25 cellular contexts compared by ENCODE assay signal in the genomic region with DNA sequence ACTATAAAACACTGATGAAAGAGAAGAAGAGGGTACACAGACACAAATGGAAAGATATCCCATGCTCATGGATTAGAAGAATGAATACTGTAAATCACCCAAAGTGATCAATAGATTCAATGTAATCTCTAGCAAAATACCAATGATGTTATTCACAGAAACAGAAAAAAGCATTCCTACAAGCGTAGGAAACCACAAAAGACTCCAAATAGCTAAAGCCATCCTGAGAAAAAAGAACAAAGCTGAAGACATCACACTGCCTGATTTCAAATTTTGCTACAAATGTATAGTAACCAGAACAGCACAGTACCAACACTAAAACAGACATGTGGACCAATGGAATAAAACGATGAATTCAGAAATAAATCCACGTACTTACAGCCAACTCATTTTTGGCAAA. TPM values are rescaled to one million over a fixed set of nuclear protein-coding genes. Genes with fewer than 3 reads are reported as not detected.
DNase-seq lines count a peak whose midpoint lies in the region; ATAC-seq, FAIRE-seq and TF ChIP-seq lines count a peak whose summit lies in the region.
"Had no signal": no experiment of that assay in that cellular context is flagged by ENCODE, and none has a peak within 500 bp of the region (broad histone marks: within the 10 kb centered on the region; RNA-seq: fewer than 3 reads in every experiment).

No MANE protein-coding gene starts in this region.

- H3K4me1 ChIP-seq in astrocyte (ENCODE audit: insufficient read depth, low read length) (peaks cover 27% of the 10 kb centered on the region), smooth muscle cell (ENCODE audit: low read depth) (peaks cover 10% of the 10 kb centered on the region)
- H3K4me1 ChIP-seq: BE2C had no signal

- H3K9me3 Mint-ChIP-seq in natural killer cell (peaks cover 9 to 19% of the 10 kb centered on the region in 2 donors), astrocyte (ENCODE audit: unreplicated experiment) (peaks cover 14% of the 10 kb centered on the region)
- H3K9me3 Mint-ChIP-seq in natural killer cell treated with Interleukin-12 subunit alpha and Interleukin-12 subunit beta and Interleukin-15 and Interleukin-18, amount 100 ng/mL, for 72 hours, result peaks cover 15% of the 10 kb centered on the region
- H3K9me3 Mint-ChIP-seq in stimulated activated effector memory CD8-positive, alpha-beta T cell treated with anti-CD3 and anti-CD28 coated beads, Interleukin-12 subunit alpha, Interleukin-12 subunit beta, amount 100 ng/mL, for 72 hours, result peaks cover 16% of the 10 kb centered on the region

- no peaks in the 10 kb centered on the region for H3K9me3 ChIP-seq in astrocyte (ENCODE audit: insufficient read depth, low read depth, low read length)
- peaks cover 12% of the 10 kb centered on the region for H3K9me3 ChIP-seq in smooth muscle cell (replicated peaks; ENCODE audit: low read depth)
- H3K9me3 ChIP-seq: A549, BE2C had no signal

- H4K20me1 ChIP-seq in astrocyte (ENCODE audit: insufficient read depth, low read length) (no peaks in the 10 kb centered on the region), smooth muscle cell (ENCODE audit: low read depth) (no peaks in the 10 kb centered on the region)

- intact Hi-C loops in natural killer cell (cut with micrococcal nuclease), result no loop called here

- H3K4me3 Mint-ChIP-seq in natural killer cell (peak overlapping the region; percentile 14), astrocyte (ENCODE audit: unreplicated experiment) (no peak overlapping the region)
- H3K4me3 Mint-ChIP-seq in natural killer cell treated with Interleukin-12 subunit alpha and Interleukin-12 subunit beta and Interleukin-15 and Interleukin-18, amount 100 ng/mL, for 72 hours, result no peak overlapping the region
- H3K4me3 Mint-ChIP-seq in stimulated activated effector memory CD8-positive, alpha-beta T cell treated with anti-CD3 and anti-CD28 coated beads, Interleukin-12 subunit alpha, Interleukin-12 subunit beta, amount 100 ng/mL, for 72 hours, result no peak overlapping the region
- H3K4me3 Mint-ChIP-seq: CD8-positive, alpha-beta T cell had no signal

- H3K9ac ChIP-seq in astrocyte (ENCODE audit: low read length), result no peak overlapping the region
- no peak overlapping the region for H3K9ac ChIP-seq in smooth muscle cell (ENCODE audit: low read depth)
- H3K9ac ChIP-seq: GM23248 had no signal

- no peaks in the 10 kb centered on the region for H3K27me3 ChIP-seq in astrocyte (ENCODE audit: insufficient read depth, low read length)
- no peaks in the 10 kb centered on the region for H3K27me3 ChIP-seq in smooth muscle cell (ENCODE audit: low read depth)
- H3K27me3 ChIP-seq: BE2C had no signal

- H3K4me2 ChIP-seq in astrocyte (ENCODE audit: low read length) (no peak overlapping the region), smooth muscle cell (no peak overlapping the region)
- H3K4me2 ChIP-seq: A549 had no signal

- 82% methylated on average over 3 of the region's 3 CpGs for WGBS in smooth muscle cell (ENCODE audit: low lambda C conversion rate)

- no peak overlapping the region for H3K4me3 ChIP-seq in astrocyte (ENCODE audit: insufficient read depth, low read depth, low read length)
- H3K4me3 ChIP-seq in smooth muscle cell, result no peak overlapping the region
- H3K4me3 ChIP-seq: A549, GM12878, GM23248 had no signal

- H3K4me1 Mint-ChIP-seq in natural killer cell, result peaks cover 5 to 9% of the 10 kb centered on the region in 2 donors
- peaks cover 18 to 20% of the 10 kb centered on the region in 2 donors for H3K4me1 Mint-ChIP-seq in natural killer cell treated with Interleukin-12 subunit alpha and Interleukin-12 subunit beta and Interleukin-15 and Interleukin-18, amount 100 ng/mL, for 72 hours (ENCODE audit: low read depth in 2 of 2)
- H3K4me1 Mint-ChIP-seq in astrocyte (ENCODE audit: low read depth, unreplicated experiment), result peaks cover 45% of the 10 kb centered on the region
- peaks cover 22% of the 10 kb centered on the region for H3K4me1 Mint-ChIP-seq in stimulated activated effector memory CD8-positive, alpha-beta T cell treated with anti-CD3 and anti-CD28 coated beads, Interleukin-12 subunit alpha, Interleukin-12 subunit beta, amount 100 ng/mL, for 72 hours

- H3K79me2 ChIP-seq in astrocyte (ENCODE audit: insufficient read depth, low read length), result no peaks in the 10 kb centered on the region
- H3K79me2 ChIP-seq in smooth muscle cell (ENCODE audit: low read depth), result no peaks in the 10 kb centered on the region

- H3F3A ChIP-seq in smooth muscle cell (ENCODE audit: low read depth), result no peaks in the 10 kb centered on the region

- H2AFZ ChIP-seq in astrocyte (ENCODE audit: low read depth, low read length) (no peak overlapping the region), smooth muscle cell (ENCODE audit: low read depth) (peak overlapping the region; percentile 3)
- H2AFZ ChIP-seq: GM23248 had no signal

- no peak for ATAC-seq in natural killer cell
- no peak for ATAC-seq in natural killer cell treated with Interleukin-12 subunit alpha and Interleukin-12 subunit beta and Interleukin-15 and Interleukin-18, amount 100 ng/mL, for 72 hours
- ATAC-seq in stimulated activated effector memory CD8-positive, alpha-beta T cell treated with anti-CD3 and anti-CD28 coated beads, Interleukin-12 subunit alpha, Interleukin-12 subunit beta, amount 100 ng/mL, for 72 hours, result no peak
- ATAC-seq: A549; CD8-positive, alpha-beta T cell; GM12878 had no signal

- no peak for DNase-seq in natural killer cell
- no peak for DNase-seq in natural killer cell treated with Interleukin-12 subunit alpha and Interleukin-12 subunit beta and Interleukin-15 and Interleukin-18, amount 100 ng/mL, for 72 hours (ENCODE audit: low spot score)
- DNase-seq in astrocyte (ENCODE audit: low read depth), result peak; percentile 58
- DNase-seq in smooth muscle cell (lab: John Stamatoyannopoulos, UW; ENCODE audit: unreplicated experiment), result no peak
- no peak for DNase-seq in CD1c-positive myeloid dendritic cell (ENCODE audit: extremely low spot score)
- DNase-seq in stimulated activated effector memory CD8-positive, alpha-beta T cell treated with anti-CD3 and anti-CD28 coated beads, Interleukin-12 subunit alpha, Interleukin-12 subunit beta, amount 100 ng/mL, for 72 hours (ENCODE audit: low spot score in 2 of 2), result no peak
- DNase-seq: 8988T; ACHN; AML-193; BE2C; C1 segment of cervical spinal cord; Caco-2; CD4-positive, CD25-positive, alpha-beta regulatory T cell; CD8-positive, alpha-beta T cell; DMS153; DND-41; EL; GDM1; GM23248; H7; HCEC 1CT had no signal

- no peak overlapping the region for H3K27ac Mint-ChIP-seq in natural killer cell
- H3K27ac Mint-ChIP-seq in natural killer cell treated with Interleukin-12 subunit alpha and Interleukin-12 subunit beta and Interleukin-15 and Interleukin-18, amount 100 ng/mL, for 72 hours, result no peak overlapping the region
- peak overlapping the region; percentile 94 for H3K27ac Mint-ChIP-seq in astrocyte (ENCODE audit: unreplicated experiment)
- H3K27ac Mint-ChIP-seq in stimulated activated effector memory CD8-positive, alpha-beta T cell treated with anti-CD3 and anti-CD28 coated beads, Interleukin-12 subunit alpha, Interleukin-12 subunit beta, amount 100 ng/mL, for 72 hours, result no peak overlapping the region
- H3K27ac Mint-ChIP-seq: CD4-positive, CD25-positive, alpha-beta regulatory T cell; CD8-positive, alpha-beta T cell had no signal

- H3K27ac ChIP-seq in astrocyte (ENCODE audit: low read depth, low read length) (no peak overlapping the region), smooth muscle cell (ENCODE audit: low read depth) (no peak overlapping the region)
- H3K27ac ChIP-seq: A549, GM23248 had no signal

- TF ChIP-seq CTCF in natural killer cell (IDR thresholded peaks at IDR 0.05), result no peak
- TF ChIP-seq CTCF in astrocyte (IDR thresholded peaks at IDR 0.05; ENCODE audit: insufficient read depth, low read depth, low read length), result no peak
- TF ChIP-seq CTCF in smooth muscle cell (IDR thresholded peaks at IDR 0.05; ENCODE audit: borderline replicate concordance, insufficient read depth, poor library complexity, severe bottlenecking), result no peak

- peak; percentile 34 for FAIRE-seq in astrocyte (lab: Jason Lieb, UNC)
- FAIRE-seq: A549, GM12878, GM19239, H1 had no signal

- H3K36me3 ChIP-seq in astrocyte (ENCODE audit: insufficient read depth, low read length), result no peaks in the 10 kb centered on the region
- no peaks in the 10 kb centered on the region for H3K36me3 ChIP-seq in smooth muscle cell (ENCODE audit: low read depth)
- H3K36me3 ChIP-seq: BE2C had no signal

- peaks cover 8 to 29% of the 10 kb centered on the region in 2 donors for H3K27me3 Mint-ChIP-seq in natural killer cell (ENCODE audit: low read depth in 2 of 2)
- peaks cover 13 to 21% of the 10 kb centered on the region in 2 donors for H3K27me3 Mint-ChIP-seq in natural killer cell treated with Interleukin-12 subunit alpha and Interleukin-12 subunit beta and Interleukin-15 and Interleukin-18, amount 100 ng/mL, for 72 hours
- H3K27me3 Mint-ChIP-seq in astrocyte (ENCODE audit: low read depth, unreplicated experiment), result no peaks in the 10 kb centered on the region

- H3K36me3 Mint-ChIP-seq in natural killer cell, result peaks cover 44% of the 10 kb centered on the region
- H3K36me3 Mint-ChIP-seq in natural killer cell treated with Interleukin-12 subunit alpha and Interleukin-12 subunit beta and Interleukin-15 and Interleukin-18, amount 100 ng/mL, for 72 hours, result peaks cover 50% of the 10 kb centered on the region
- H3K36me3 Mint-ChIP-seq in astrocyte (ENCODE audit: low read depth, unreplicated experiment), result peaks cover 11% of the 10 kb centered on the region
- H3K36me3 Mint-ChIP-seq in stimulated activated effector memory CD8-positive, alpha-beta T cell treated with anti-CD3 and anti-CD28 coated beads, Interleukin-12 subunit alpha, Interleukin-12 subunit beta, amount 100 ng/mL, for 72 hours, result no peaks in the 10 kb centered on the region
- H3K36me3 Mint-ChIP-seq: CD4-positive, CD25-positive, alpha-beta regulatory T cell had no signal

RNA-seq across cellular contexts. Expression of gene THBS2, which starts 43.0 kb away (rescaled TPM):
- total RNA-seq in natural killer cell (not detected), astrocyte (135 and 260 TPM in 2 replicates), smooth muscle cell (10.1 and 16.2 TPM in 2 replicates)
- not detected for total RNA-seq in natural killer cell treated with Interleukin-12 subunit alpha and Interleukin-12 subunit beta and Interleukin-15 and Interleukin-18, amount 100 ng/mL, for 72 hours
- 7.1 and 13.9 TPM in 2 replicates for polyA plus RNA-seq in smooth muscle cell
- total RNA-seq: CD4-positive, CD25-positive, alpha-beta regulatory T cell; CD8-positive, alpha-beta T cell had no signal
